In genomic region chr10:67851229-67851628, GRCh38 we compare ENCODE assay signal across 21 cellular contexts. TPM values are rescaled to one million over a fixed set of nuclear protein-coding genes. Genes with fewer than 3 reads are reported as not detected.
DNase-seq lines count a peak whose midpoint lies in the region; ATAC-seq lines count a peak whose summit lies in the region.
"Had no signal": no experiment of that assay in that cellular context is flagged by ENCODE, and none has a peak within 500 bp of the region (broad histone marks: within the 10 kb centered on the region; RNA-seq: fewer than 3 reads in every experiment).

No MANE protein-coding gene starts in this region.

- H3K4me1 ChIP-seq in CD4-positive, CD25-positive, alpha-beta regulatory T cell (ENCODE audit: control insufficient read depth, insufficient read depth, low read length, poor library complexity, severe bottlenecking): peaks cover 7% of the 10 kb centered on the region
- H3K4me1 ChIP-seq: prostate gland, uterus had no signal

- H3K9me3 Mint-ChIP-seq in CD4-positive, CD25-positive, alpha-beta regulatory T cell: no peaks in the 10 kb centered on the region
- no peaks in the 10 kb centered on the region for H3K9me3 Mint-ChIP-seq in IgD-negative memory B cell
- H3K9me3 Mint-ChIP-seq in activated naive CD8-positive, alpha-beta T cell treated with anti-CD3 and anti-CD28 coated beads for 36 hours: no peaks in the 10 kb centered on the region
- H3K9me3 Mint-ChIP-seq in naive thymus-derived CD8-positive, alpha-beta T cell: peaks cover 0 to 2% (median 0%) of the 10 kb centered on the region in 9 donors
- H3K9me3 Mint-ChIP-seq: dendritic cell treated with granulocyte-macrophage colony-stimulating factor and Interleukin-4, amounts not matched to agents 40 ng/mL and 50 ng/mL, for 4 days; H9 had no signal

- DNase-seq in CD4-positive, CD25-positive, alpha-beta regulatory T cell: no peak
- no peak for DNase-seq in activated naive CD8-positive, alpha-beta T cell treated with anti-CD3 and anti-CD28 coated beads for 36 hours
- no peak for DNase-seq in naive thymus-derived CD8-positive, alpha-beta T cell
- DNase-seq in OCI-M2 (lab: John Stamatoyannopoulos, UW; ENCODE audit: unreplicated experiment): no peak
- no peak for DNase-seq in NCI-H1436 (lab: John Stamatoyannopoulos, UW)
- DNase-seq: H9, left colon, mesenchymal stem cell, NCI-H1417, NCI-H2107, NCI-H510A, SIG-M5, uterus had no signal

- ATAC-seq in CD4-positive, CD25-positive, alpha-beta regulatory T cell (ENCODE audit: low read depth in 2 of 2): no peak
- ATAC-seq in naive thymus-derived CD8-positive, alpha-beta T cell: no peak
- no peak for ATAC-seq in GM18907 (IDR thresholded peaks at IDR 0.05; ENCODE audit: unreplicated experiment)
- ATAC-seq: left colon, Panc1 had no signal

- H3K4me3 Mint-ChIP-seq in CD4-positive, CD25-positive, alpha-beta regulatory T cell: peak overlapping the region in 3 of 4 donors; percentile 50 to 98 (median 78)
- peak overlapping the region in 3 of 4 donors; percentile 41 to 74 (median 58) for H3K4me3 Mint-ChIP-seq in IgD-negative memory B cell
- peak overlapping the region; percentile 2 for H3K4me3 Mint-ChIP-seq in activated naive CD8-positive, alpha-beta T cell treated with anti-CD3 and anti-CD28 coated beads for 36 hours
- peak overlapping the region in 7 of 10 donors; percentile 19 to 79 (median 39) for H3K4me3 Mint-ChIP-seq in naive thymus-derived CD8-positive, alpha-beta T cell
- H3K4me3 Mint-ChIP-seq: dendritic cell treated with granulocyte-macrophage colony-stimulating factor and Interleukin-4, amounts not matched to agents 40 ng/mL and 50 ng/mL, for 4 days had no signal

- H3K27ac ChIP-seq in CD4-positive, CD25-positive, alpha-beta regulatory T cell (ENCODE audit: insufficient read depth, low read length, poor library complexity, severe bottlenecking): no peak overlapping the region
- H3K27ac ChIP-seq: prostate gland, suprapubic skin, VCaP had no signal

- no peak overlapping the region for H3K4me3 ChIP-seq in CD4-positive, CD25-positive, alpha-beta regulatory T cell (ENCODE audit: low read depth, low read length)
- H3K4me3 ChIP-seq: cardiac muscle cell, prostate gland, suprapubic skin, uterus had no signal

- H3K36me3 ChIP-seq in CD4-positive, CD25-positive, alpha-beta regulatory T cell (ENCODE audit: control insufficient read depth, insufficient read depth, low read length): no peaks in the 10 kb centered on the region
- H3K36me3 ChIP-seq: cardiac muscle cell, prostate gland, suprapubic skin, uterus had no signal

- H3K27ac Mint-ChIP-seq in CD4-positive, CD25-positive, alpha-beta regulatory T cell: no peak overlapping the region
- peak overlapping the region in 1 of 3 donors; percentile 55 for H3K27ac Mint-ChIP-seq in IgD-negative memory B cell
- peak overlapping the region; percentile 30 for H3K27ac Mint-ChIP-seq in activated naive CD8-positive, alpha-beta T cell treated with anti-CD3 and anti-CD28 coated beads for 36 hours
- peak overlapping the region in 4 of 10 donors; percentile 6 to 49 (median 10) for H3K27ac Mint-ChIP-seq in naive thymus-derived CD8-positive, alpha-beta T cell
- H3K27ac Mint-ChIP-seq: dendritic cell treated with granulocyte-macrophage colony-stimulating factor and Interleukin-4, amounts not matched to agents 40 ng/mL and 50 ng/mL, for 4 days; H9 had no signal

- no peaks in the 10 kb centered on the region for H3K9me3 ChIP-seq in CD4-positive, CD25-positive, alpha-beta regulatory T cell (ENCODE audit: control insufficient read depth in 2 of 2, low read length in 2 of 2)
- H3K9me3 ChIP-seq: prostate gland, suprapubic skin, uterus had no signal

- H3K36me3 Mint-ChIP-seq in CD4-positive, CD25-positive, alpha-beta regulatory T cell: no peaks in the 10 kb centered on the region
- H3K36me3 Mint-ChIP-seq in IgD-negative memory B cell: no peaks in the 10 kb centered on the region
- peaks cover 21% of the 10 kb centered on the region for H3K36me3 Mint-ChIP-seq in activated naive CD8-positive, alpha-beta T cell treated with anti-CD3 and anti-CD28 coated beads for 36 hours
- H3K36me3 Mint-ChIP-seq in naive thymus-derived CD8-positive, alpha-beta T cell: no peaks in the 10 kb centered on the region

- no peaks in the 10 kb centered on the region for H3K27me3 Mint-ChIP-seq in CD4-positive, CD25-positive, alpha-beta regulatory T cell
- H3K27me3 Mint-ChIP-seq in IgD-negative memory B cell: no peaks in the 10 kb centered on the region
- no peaks in the 10 kb centered on the region for H3K27me3 Mint-ChIP-seq in activated naive CD8-positive, alpha-beta T cell treated with anti-CD3 and anti-CD28 coated beads for 36 hours
- H3K27me3 Mint-ChIP-seq in naive thymus-derived CD8-positive, alpha-beta T cell: no peaks in the 10 kb centered on the region
- H3K27me3 Mint-ChIP-seq: dendritic cell treated with granulocyte-macrophage colony-stimulating factor and Interleukin-4, amounts not matched to agents 40 ng/mL and 50 ng/mL, for 4 days had no signal

- no peaks in the 10 kb centered on the region for H3K27me3 ChIP-seq in CD4-positive, CD25-positive, alpha-beta regulatory T cell (ENCODE audit: control insufficient read depth, insufficient read depth, low read length)
- H3K27me3 ChIP-seq: cardiac muscle cell, suprapubic skin, uterus had no signal

- POLR2A ChIA-PET in naive thymus-derived CD8-positive, alpha-beta T cell (lab: Charles Lee): interaction anchor here (3.2 kb wide), 1 partner anchor 33 kb away, joined by 32 read pairs; the partner anchor contains the start of gene SIRT1

- H3K4me1 Mint-ChIP-seq in CD4-positive, CD25-positive, alpha-beta regulatory T cell: peaks cover 2 to 24% (median 16%) of the 10 kb centered on the region in 4 donors
- H3K4me1 Mint-ChIP-seq in IgD-negative memory B cell: peaks cover 11 to 12% (median 11%) of the 10 kb centered on the region in 3 donors
- H3K4me1 Mint-ChIP-seq in activated naive CD8-positive, alpha-beta T cell treated with anti-CD3 and anti-CD28 coated beads for 36 hours: peaks cover 16% of the 10 kb centered on the region
- H3K4me1 Mint-ChIP-seq in naive thymus-derived CD8-positive, alpha-beta T cell: peaks cover 5 to 23% (median 14%) of the 10 kb centered on the region in 4 donors

RNA-seq across cellular contexts. Expression of gene DNAJC12, which starts 13.2 kb away (rescaled TPM):
- not detected for total RNA-seq in CD4-positive, CD25-positive, alpha-beta regulatory T cell
- under 1 TPM in 2 of 4 donors, not detected in 2; 0.43 to 0.61 TPM for polyA plus RNA-seq in CD4-positive, CD25-positive, alpha-beta regulatory T cell
- not detected for polyA plus RNA-seq in IgD-negative memory B cell
- 10 to 100 TPM; 46.7 to 47.1 TPM for total RNA-seq in activated naive CD8-positive, alpha-beta T cell treated with anti-CD3 and anti-CD28 coated beads for 36 hours
- not detected for total RNA-seq in naive thymus-derived CD8-positive, alpha-beta T cell
- 1 to 10 TPM in 1 of 3 donors, under 1 TPM in 1, not detected in 1; 0.30 to 1.4 TPM for polyA plus RNA-seq in naive thymus-derived CD8-positive, alpha-beta T cell

RNA-seq across cellular contexts. Expression of gene SIRT1, which starts 33.2 kb away (rescaled TPM):
- total RNA-seq in CD4-positive, CD25-positive, alpha-beta regulatory T cell: 59.2 TPM
- polyA plus RNA-seq in CD4-positive, CD25-positive, alpha-beta regulatory T cell: 10 to 100 TPM; 13.5 to 22.0 (median 18.5) TPM
- polyA plus RNA-seq in IgD-negative memory B cell: 21.6 TPM
- 10 to 100 TPM; 41.3 to 42.5 TPM for total RNA-seq in activated naive CD8-positive, alpha-beta T cell treated with anti-CD3 and anti-CD28 coated beads for 36 hours
- total RNA-seq in naive thymus-derived CD8-positive, alpha-beta T cell: 10 to 100 TPM; 55.8 to 60.9 TPM
- 10 to 100 TPM; 10.2 to 18.7 (median 12.4) TPM for polyA plus RNA-seq in naive thymus-derived CD8-positive, alpha-beta T cell

Comparison
In these comparisons a context has a peak if more than half of its experiments do, and no peak if none do; other contexts are left out.
1. H3K4me3 Mint-ChIP-seq: peak in every context shown above with its lines; median percentile 78 in CD4-positive, CD25-positive, alpha-beta regulatory T cell; 58 in IgD-negative memory B cell; 39 in naive thymus-derived CD8-positive, alpha-beta T cell; 2 in activated naive CD8-positive, alpha-beta T cell treated with anti-CD3 and anti-CD28 coated beads for 36 hours.
2. RNA of gene DNAJC12, which starts 13.2 kb away (total RNA-seq): 46.7 to 47.1 TPM in activated naive CD8-positive, alpha-beta T cell treated with anti-CD3 and anti-CD28 coated beads for 36 hours; not detected in naive thymus-derived CD8-positive, alpha-beta T cell and not detected in CD4-positive, CD25-positive, alpha-beta regulatory T cell (single experiment); every median in the first group is over 10 times any median in the second.